Comparison of ENCODE assay signal across 8 cellular contexts in genomic region chr14:89954045-89955021, GRCh38. TPM values are rescaled to one million over a fixed set of nuclear protein-coding genes. Genes with fewer than 3 reads are reported as not detected.
DNase-seq lines count a peak whose midpoint lies in the region; ATAC-seq lines count a peak whose summit lies in the region.

EFCAB11 (minus strand) TSS chr14:89954730; CDS start chr14:89954660, 70 bp downstream.

- no peaks in the 10 kb centered on the region for H3K27me3 ChIP-seq in GM23248 (replicated peaks; ENCODE audit: insufficient read depth)

- H3K4me2 ChIP-seq in GM23248 (ENCODE audit: unreplicated experiment), result peak within 1 kb of the TSS; percentile 98

- DNase-seq in Daoy (ENCODE audit: low read depth) (peak; percentile 100), GM23248 (peak; percentile 100), Kasumi-1 (lab: John Stamatoyannopoulos, UW) (peak; percentile 99), RKO (ENCODE audit: low spot score) (peak; percentile 99), fibroblast of gingiva (ENCODE audit: low read depth) (peak; percentile 98), naive B cell (peak; percentile 97)
- DNase-seq in activated T-helper 1 cell treated with anti-CD3 and anti-CD28 coated beads, Interleukin-2, amount 50 U/mL, for 16 hours (ENCODE audit: low read depth in 1 of 2, low spot score in 1 of 2), result peak; percentile 87 to 93

- H3K9ac ChIP-seq in GM23248, result peak within 1 kb of the TSS; percentile 97

- H4K20me1 ChIP-seq in GM23248 (ENCODE audit: insufficient read depth), result no peaks in the 10 kb centered on the region

- peak; percentile 72 to 74 for ATAC-seq in naive B cell (ENCODE audit: low read depth in 2 of 2)
- peak; percentile 92 for ATAC-seq in stimulated activated memory B cell treated with anti-CD40 and anti-IgM and Interleukin-4, amounts not matched to agents 10 μg/mL and 1 μg/mL and 100 μg/mL, for 72 hours

- WGBS in GM23248 (ENCODE audit: low coverage in 1 of 2, low lambda C conversion rate in 2 of 2, missing lambda C conversion rate in 2 of 2), 2 experiments, result 1% methylated on average over 44 of the region's 44 CpGs

- H3K9me3 ChIP-seq in GM23248 (ENCODE audit: low read depth), result no peaks in the 10 kb centered on the region

- peaks cover 16% of the 10 kb centered on the region for H3K4me1 ChIP-seq in GM23248 (ENCODE audit: insufficient read depth)

- H2AFZ ChIP-seq in GM23248, result peak within 1 kb of the TSS; percentile 98

- no peaks in the 10 kb centered on the region for H3K27me3 Mint-ChIP-seq in naive B cell
- no peaks in the 10 kb centered on the region for H3K27me3 Mint-ChIP-seq in stimulated activated memory B cell treated with anti-CD40 and anti-IgM and Interleukin-4, amounts not matched to agents 10 μg/mL and 1 μg/mL and 100 μg/mL, for 72 hours

- no peaks in the 10 kb centered on the region for H3K9me2 ChIP-seq in GM23248 (ENCODE audit: insufficient read depth)

- H3K4me1 Mint-ChIP-seq in naive B cell, result peaks cover 32 to 47% (median 45%) of the 10 kb centered on the region in 3 donors
- H3K4me1 Mint-ChIP-seq in stimulated activated memory B cell treated with anti-CD40 and anti-IgM and Interleukin-4, amounts not matched to agents 10 μg/mL and 1 μg/mL and 100 μg/mL, for 72 hours, result peaks cover 30% of the 10 kb centered on the region

- H3K9me3 Mint-ChIP-seq in naive B cell, result peaks cover 0 to 3% (median 0%) of the 10 kb centered on the region in 7 donors
- no peaks in the 10 kb centered on the region for H3K9me3 Mint-ChIP-seq in stimulated activated memory B cell treated with anti-CD40 and anti-IgM and Interleukin-4, amounts not matched to agents 10 μg/mL and 1 μg/mL and 100 μg/mL, for 72 hours

- H3K4me3 Mint-ChIP-seq in naive B cell, result peak within 1 kb of the TSS; percentile 90 to 99 (median 98)
- H3K4me3 Mint-ChIP-seq in stimulated activated memory B cell treated with anti-CD40 and anti-IgM and Interleukin-4, amounts not matched to agents 10 μg/mL and 1 μg/mL and 100 μg/mL, for 72 hours, result peak within 1 kb of the TSS; percentile 98

- H3K79me2 ChIP-seq in GM23248 (ENCODE audit: insufficient read depth), result peaks cover 33% of the 10 kb centered on the region

- H3K27ac ChIP-seq in GM23248, result peak within 1 kb of the TSS; percentile 96

- peak within 1 kb of the TSS; percentile 90 for H3K4me3 ChIP-seq in GM23248

- H3K36me3 ChIP-seq in GM23248 (ENCODE audit: low read depth), result 0 out of 2 replicates have a peak, but pooled peaks cover 3% of the 10 kb centered on the region

- H3K27ac Mint-ChIP-seq in naive B cell, result peak within 1 kb of the TSS; percentile 85 to 100 (median 96)
- H3K27ac Mint-ChIP-seq in stimulated activated memory B cell treated with anti-CD40 and anti-IgM and Interleukin-4, amounts not matched to agents 10 μg/mL and 1 μg/mL and 100 μg/mL, for 72 hours, result peak within 1 kb of the TSS; percentile 95

- peaks cover 33% of the 10 kb centered on the region for H3F3A ChIP-seq in GM23248 (ENCODE audit: insufficient read depth)

- H3K36me3 Mint-ChIP-seq in naive B cell, result peaks cover 0 to 11% of the 10 kb centered on the region in 2 donors
- H3K36me3 Mint-ChIP-seq in stimulated activated memory B cell treated with anti-CD40 and anti-IgM and Interleukin-4, amounts not matched to agents 10 μg/mL and 1 μg/mL and 100 μg/mL, for 72 hours, result peaks cover 39% of the 10 kb centered on the region

- in situ Hi-C loops in GM23248 (cut with MboI), result no loop called here

RNA-seq across cellular contexts. Expression of gene EFCAB11, which starts in this region (rescaled TPM):
- total RNA-seq in Daoy (2014; rRNA removed; shearing (Covaris generic)), result 22.5 and 36.9 TPM in 2 replicates
- 4.3 and 7.9 TPM in 2 replicates for total RNA-seq in GM23248 (2014; rRNA removed; shearing (Covaris generic))
- polyA plus RNA-seq in GM23248 (2016; fragmentation: Nextera tagmentation; extraction: Ambion mirVana) (16.2 and 16.4 TPM in 2 replicates), naive B cell (ENCODE audit: low read depth in 6 of 6) (10 to 100 TPM in 2 of 6 donors, 1 to 10 TPM in 4; 3.7 to 13.1 (median 7.4) TPM)

Comparison
In these comparisons a context has a peak if more than half of its experiments do, and no peak if none do; other contexts are left out.
1. Peak in every context shown above with its lines: DNase-seq, ATAC-seq, H3K4me3 ChIP-seq and H3K27ac ChIP-seq.